15 cellular contexts compared by ENCODE assay signal in genomic region chr3:117892991-117893390, GRCh38.
DNase-seq lines count a peak whose midpoint lies in the region; TF ChIP-seq lines count a peak whose summit lies in the region.
"Had no signal": no experiment of that assay in that cellular context is flagged by ENCODE, and none has a peak within 500 bp of the region (broad histone marks: within the 10 kb centered on the region; RNA-seq: fewer than 3 reads in every experiment).

No MANE protein-coding gene starts in this region.

- peak; percentile 22 for DNase-seq in DMS53 (lab: John Stamatoyannopoulos, UW)
- no peak for DNase-seq in DMS53 treated with DMSO at 0.1 percent for 48 hours (lab: John Stamatoyannopoulos, UW; ENCODE audit: unreplicated experiment)
- peak; percentile 34 for DNase-seq in astrocyte of the cerebellum (ENCODE audit: low read depth)
- peak; percentile 45 for DNase-seq in fibroblast of the aortic adventitia (ENCODE audit: low read depth)
- no peak for DNase-seq in activated T-helper 1 cell treated with anti-CD3 and anti-CD28 coated beads, Interleukin-12 subunit alpha, Interleukin-12 subunit beta, Interleukin-2, Interleukin-4 antibody, amounts not matched to agents 30 ng/mL and 10 ng/mL and 1 ng/mL, durations not matched to agents 14 hours and 24 hours and 36 hours (ENCODE audit: low spot score)
- no peak for DNase-seq in COLO829 (ENCODE audit: low spot score)
- DNase-seq in SIG-M5 treated with dmso at 0.1 percent for 504 hours (lab: John Stamatoyannopoulos, UW; ENCODE audit: unreplicated experiment): no peak
- no peak for DNase-seq in amniotic stem cell (lab: John Stamatoyannopoulos, UW)
- DNase-seq: CD4-positive, alpha-beta memory T cell; DMS79; NCI-H187; NCI-H2107; OCI-M1; Right ventricle myocardium superior had no signal

- no peaks in the 10 kb centered on the region for H3K36me3 Mint-ChIP-seq in activated T-helper 1 cell treated with anti-CD3 and anti-CD28 coated beads, Interleukin-12 subunit alpha, Interleukin-12 subunit beta, Interleukin-2, Interleukin-4 antibody, amounts not matched to agents 30 ng/mL and 10 ng/mL and 1 ng/mL, durations not matched to agents 14 hours and 24 hours and 36 hours (ENCODE audit: low read depth)
- H3K36me3 Mint-ChIP-seq: CD4-positive, alpha-beta memory T cell had no signal

- no peak for TF ChIP-seq CTCF in astrocyte of the cerebellum (IDR thresholded peaks at IDR 0.05; ENCODE audit: low read depth, low read length, missing control alignments)
- no peak for TF ChIP-seq CTCF in fibroblast of the aortic adventitia (IDR thresholded peaks at IDR 0.05; ENCODE audit: insufficient read depth, low read length)

- intact Hi-C loops in activated T-helper 1 cell treated with anti-CD3 and anti-CD28 coated beads, Interleukin-12 subunit alpha, Interleukin-12 subunit beta, Interleukin-2, Interleukin-4 antibody, amounts not matched to agents 30 ng/mL and 10 ng/mL and 1 ng/mL, durations not matched to agents 14 hours and 24 hours and 36 hours (cut with micrococcal nuclease): no loop called here

- no peak overlapping the region for H3K4me3 Mint-ChIP-seq in activated T-helper 1 cell treated with anti-CD3 and anti-CD28 coated beads, Interleukin-12 subunit alpha, Interleukin-12 subunit beta, Interleukin-2, Interleukin-4 antibody, amounts not matched to agents 30 ng/mL and 10 ng/mL and 1 ng/mL, durations not matched to agents 14 hours and 24 hours and 36 hours
- H3K4me3 Mint-ChIP-seq: CD4-positive, alpha-beta memory T cell had no signal

- no peak overlapping the region for H3K27ac Mint-ChIP-seq in activated T-helper 1 cell treated with anti-CD3 and anti-CD28 coated beads, Interleukin-12 subunit alpha, Interleukin-12 subunit beta, Interleukin-2, Interleukin-4 antibody, amounts not matched to agents 30 ng/mL and 10 ng/mL and 1 ng/mL, durations not matched to agents 14 hours and 24 hours and 36 hours
- H3K27ac Mint-ChIP-seq: CD4-positive, alpha-beta memory T cell had no signal

- H3K4me3 ChIP-seq in astrocyte of the cerebellum (ENCODE audit: low read depth, low read length): no peak overlapping the region
- no peak overlapping the region for H3K4me3 ChIP-seq in fibroblast of the aortic adventitia (ENCODE audit: low read depth, low read length)
- H3K4me3 ChIP-seq: BLaER1 had no signal

- H3K9me3 Mint-ChIP-seq in activated T-helper 1 cell treated with anti-CD3 and anti-CD28 coated beads, Interleukin-12 subunit alpha, Interleukin-12 subunit beta, Interleukin-2, Interleukin-4 antibody, amounts not matched to agents 30 ng/mL and 10 ng/mL and 1 ng/mL, durations not matched to agents 14 hours and 24 hours and 36 hours: no peaks in the 10 kb centered on the region

- no peaks in the 10 kb centered on the region for H3K27me3 Mint-ChIP-seq in activated T-helper 1 cell treated with anti-CD3 and anti-CD28 coated beads, Interleukin-12 subunit alpha, Interleukin-12 subunit beta, Interleukin-2, Interleukin-4 antibody, amounts not matched to agents 30 ng/mL and 10 ng/mL and 1 ng/mL, durations not matched to agents 14 hours and 24 hours and 36 hours (ENCODE audit: insufficient read depth)
- H3K27me3 Mint-ChIP-seq: CD4-positive, alpha-beta memory T cell had no signal

- H3K4me1 Mint-ChIP-seq in activated T-helper 1 cell treated with anti-CD3 and anti-CD28 coated beads, Interleukin-12 subunit alpha, Interleukin-12 subunit beta, Interleukin-2, Interleukin-4 antibody, amounts not matched to agents 30 ng/mL and 10 ng/mL and 1 ng/mL, durations not matched to agents 14 hours and 24 hours and 36 hours (ENCODE audit: low read depth): no peaks in the 10 kb centered on the region
- H3K4me1 Mint-ChIP-seq: CD4-positive, alpha-beta memory T cell had no signal

- in situ Hi-C loops in astrocyte of the cerebellum (cut with HindIII; ENCODE audit: low sequenced_read_pairs): no loop called here

Comparison
In these comparisons a context has a peak if more than half of its experiments do, and no peak if none do; other contexts are left out.
1. DNase-seq: peak in DMS53 (single experiment), astrocyte of the cerebellum (single experiment) and fibroblast of the aortic adventitia (single experiment); none in DMS53 treated with DMSO at 0.1 percent for 48 hours (single experiment), activated T-helper 1 cell treated with anti-CD3 and anti-CD28 coated beads, Interleukin-12 subunit alpha, Interleukin-12 subunit beta, Interleukin-2, Interleukin-4 antibody, amounts not matched to agents 30 ng/mL and 10 ng/mL and 1 ng/mL, durations not matched to agents 14 hours and 24 hours and 36 hours (single experiment), COLO829 (single experiment), SIG-M5 treated with dmso at 0.1 percent for 504 hours (single experiment) and amniotic stem cell (single experiment).